8 cellular contexts compared by ENCODE assay signal in genomic region chr1:95043141-95043980, GRCh38. TPM values are rescaled to one million over a fixed set of nuclear protein-coding genes. Genes with fewer than 3 reads are reported as not detected.
DNase-seq lines count a peak whose midpoint lies in the region; ATAC-seq, FAIRE-seq and TF ChIP-seq lines count a peak whose summit lies in the region.

No MANE protein-coding gene starts in this region.

- H3K36me3 ChIP-seq in BE2C: no peaks in the 10 kb centered on the region

- H3K4me1 ChIP-seq in BE2C: no peaks in the 10 kb centered on the region

- H3K36me3 Mint-ChIP-seq in chondrocyte (ENCODE audit: low read depth): no peaks in the 10 kb centered on the region

- peak; percentile 86 for FAIRE-seq in GM19239 (lab: Jason Lieb, UNC)

- no peaks in the 10 kb centered on the region for H3K9me3 ChIP-seq in BE2C

- DNase-seq in BE2C (peak; percentile 67), GM19239 (ENCODE audit: insufficient read length, low spot score) (peak; percentile 67), NCI-H446 (lab: John Stamatoyannopoulos, UW) (peak; percentile 80 to 91), chondrocyte (ENCODE audit: low spot score) (no peak), left kidney (ENCODE audit: low read depth, low spot score) (peak; percentile 92)
- DNase-seq in activated CD4-positive, CD25-positive, alpha-beta regulatory T cell treated with anti-CD3 and anti-CD28 coated beads, Interleukin-2, amount 50 U/mL, for 72 hours: peak; percentile 74
- peak; percentile 62 for DNase-seq in stimulated activated CD4-positive, alpha-beta T cell treated with anti-CD3 and anti-CD28 coated beads, Interleukin-2, amount 100 ng/mL, for 4 hours (ENCODE audit: low read depth)

- no peaks in the 10 kb centered on the region for H3K27me3 ChIP-seq in BE2C

- H3K4me3 ChIP-seq in BE2C (ENCODE audit: low read depth, low read length): no peak overlapping the region

- no peaks in the 10 kb centered on the region for H3K27me3 Mint-ChIP-seq in chondrocyte (ENCODE audit: low read depth)

- H3K4me1 Mint-ChIP-seq in chondrocyte (ENCODE audit: low read depth): peaks cover 5% of the 10 kb centered on the region

- H3K4me3 Mint-ChIP-seq in chondrocyte (ENCODE audit: unreplicated experiment): no peak overlapping the region

- H3K9me3 Mint-ChIP-seq in chondrocyte (ENCODE audit: low read depth): no peaks in the 10 kb centered on the region

- peak; percentile 95 for ATAC-seq in HG03378 (IDR thresholded peaks at IDR 0.05; ENCODE audit: unreplicated experiment)

- TF ChIP-seq CTCF in BE2C (IDR thresholded peaks at IDR 0.05; ENCODE audit: low read depth, low read length) (peak; percentile 91), chondrocyte (IDR thresholded peaks at IDR 0.05) (peak; percentile 99)

- H3K27ac Mint-ChIP-seq in chondrocyte (ENCODE audit: unreplicated experiment): no peak overlapping the region

RNA-seq across cellular contexts. Expression of gene ALG14, which starts 29.4 kb away (rescaled TPM):
- polyA plus RNA-seq in BE2C (2012; ENCODE audit: insufficient read depth, insufficient read length, low read depth): 17.7 TPM
- total RNA-seq in chondrocyte: 3.8 to 10.9 TPM (median 6.1 TPM) in 3 replicates
